Comparison of ENCODE assay signal across 17 cellular contexts in the genomic region with DNA sequence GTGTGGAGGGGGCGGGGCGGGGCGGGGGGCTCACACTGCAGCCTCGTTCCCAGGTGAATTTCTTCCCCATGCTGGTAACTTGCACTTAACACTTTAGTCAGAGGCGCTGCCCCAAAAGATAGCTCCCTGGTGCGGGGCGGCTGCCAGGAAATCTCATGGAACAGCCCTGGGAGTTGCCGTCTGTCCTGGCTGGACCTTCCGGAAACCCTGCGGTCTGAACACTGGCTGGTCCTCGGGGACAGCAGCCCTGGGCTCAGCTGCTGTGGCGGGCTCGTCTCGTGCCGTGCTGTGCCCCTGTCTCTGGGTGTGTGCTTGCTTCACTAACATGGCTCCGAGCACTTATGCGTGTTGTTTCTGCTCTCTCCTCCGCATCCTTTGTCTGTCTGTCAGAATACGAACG. TPM values are rescaled to one million over a fixed set of nuclear protein-coding genes. Genes with fewer than 3 reads are reported as not detected.
DNase-seq lines count a peak whose midpoint lies in the region; TF ChIP-seq lines count a peak whose summit lies in the region.
"Had no signal": no experiment of that assay in that cellular context is flagged by ENCODE, and none has a peak within 500 bp of the region (broad histone marks: within the 10 kb centered on the region; RNA-seq: fewer than 3 reads in every experiment).

No MANE protein-coding gene starts in this region.

- peak overlapping the region; percentile 82 for H3K4me2 ChIP-seq in BLaER1
- H3K4me2 ChIP-seq: neural progenitor cell, PC-9 had no signal

- TF ChIP-seq CTCF in endodermal cell (conservative IDR thresholded peaks at IDR 0.05) = no peak
- no peak for TF ChIP-seq CTCF in nephron (IDR thresholded peaks at IDR 0.05; ENCODE audit: unreplicated experiment in 3 of 3)

- H3K27me3 Mint-ChIP-seq in endodermal cell (ENCODE audit: insufficient read depth) (no peaks in the 10 kb centered on the region), nephron (ENCODE audit: low read depth) (no peaks in the 10 kb centered on the region)
- H3K27me3 Mint-ChIP-seq: activated CD4-positive, alpha-beta T cell treated with anti-CD3 and anti-CD28 coated beads for 36 hours had no signal

- H3K4me3 ChIP-seq in BLaER1 (peak overlapping the region; percentile 30; the same call in 1 of the 2 replicates), endodermal cell (ENCODE audit: low read length) (no peak overlapping the region)
- H3K4me3 ChIP-seq: neural progenitor cell, PC-9, transverse colon had no signal

- H3K36me3 Mint-ChIP-seq in endodermal cell (ENCODE audit: low read depth) (peaks cover 37% of the 10 kb centered on the region), nephron (ENCODE audit: low read depth) (peaks cover 25% of the 10 kb centered on the region)

- 93 to 94% methylated on average over 18 to 20 of the region's 20 CpGs for WGBS in endodermal cell (ENCODE audit: insufficient coverage in 1 of 2, insufficient read length in 1 of 2), 2 experiments

- peaks cover 56% of the 10 kb centered on the region for H4K20me1 ChIP-seq in BLaER1

- H3K4me1 ChIP-seq in BLaER1 (peaks cover 98% of the 10 kb centered on the region), endodermal cell (ENCODE audit: control insufficient read depth, insufficient read depth, low read length) (peaks cover 26% of the 10 kb centered on the region)

- H3K9me3 ChIP-seq in BLaER1 (no peaks in the 10 kb centered on the region), endodermal cell (ENCODE audit: control insufficient read depth, low read length) (no peaks in the 10 kb centered on the region)
- H3K9me3 ChIP-seq: transverse colon had no signal

- peaks cover 57% of the 10 kb centered on the region for H3K36me3 ChIP-seq in BLaER1
- peaks cover 50% of the 10 kb centered on the region for H3K36me3 ChIP-seq in endodermal cell (ENCODE audit: control insufficient read depth, insufficient read depth, low read length)
- H3K36me3 ChIP-seq: neural progenitor cell had no signal

- DNase-seq in endodermal cell (no peak), inferior parietal cortex (ENCODE audit: extremely low spot score) (no peak), NCI-H1105 (lab: John Stamatoyannopoulos, UW) (no peak), HT-29 (ENCODE audit: low spot score) (no peak)
- DNase-seq: activated CD4-positive, alpha-beta T cell treated with anti-CD3 and anti-CD28 coated beads for 36 hours; activated T-cell treated with anti-CD3 and anti-CD28 coated beads, Interleukin-2, amount 50 U/mL, for 4 hours; foreskin keratinocyte; NCI-H1048; NCI-H446; T-helper 1 cell; transverse colon had no signal

- no peaks in the 10 kb centered on the region for H3K27me3 ChIP-seq in BLaER1
- H3K27me3 ChIP-seq in endodermal cell (ENCODE audit: control insufficient read depth, insufficient read depth, low read length, poor library complexity, severe bottlenecking) = no peaks in the 10 kb centered on the region
- H3K27me3 ChIP-seq: foreskin keratinocyte, neural progenitor cell, transverse colon had no signal

- peak overlapping the region; percentile 68 for H3K9ac ChIP-seq in BLaER1
- no peak overlapping the region for H3K9ac ChIP-seq in endodermal cell (ENCODE audit: extremely low read depth, low read length, poor library complexity, severe bottlenecking)
- H3K9ac ChIP-seq: neural progenitor cell had no signal

- H3K4me1 Mint-ChIP-seq in endodermal cell (peaks cover 19% of the 10 kb centered on the region), nephron (peaks cover 72% of the 10 kb centered on the region)

- H3K27ac ChIP-seq in BLaER1 (peak overlapping the region; percentile 87), endodermal cell (ENCODE audit: low read depth, low read length) (peak overlapping the region; percentile 66)
- H3K27ac ChIP-seq: foreskin keratinocyte, neural progenitor cell, PC-9 had no signal

- no peaks in the 10 kb centered on the region for H3K9me3 Mint-ChIP-seq in endodermal cell
- no peaks in the 10 kb centered on the region for H3K9me3 Mint-ChIP-seq in nephron
- H3K9me3 Mint-ChIP-seq: activated T-cell treated with anti-CD3 and anti-CD28 coated beads, Interleukin-2, amount 50 U/mL, for 4 hours; neural progenitor cell had no signal

- H3K4me3 Mint-ChIP-seq in endodermal cell = no peak overlapping the region
- peak overlapping the region in 2 of 3 experiments; percentile 15 to 71 for H3K4me3 Mint-ChIP-seq in nephron
- H3K4me3 Mint-ChIP-seq: activated CD4-positive, alpha-beta T cell treated with anti-CD3 and anti-CD28 coated beads for 36 hours; activated T-cell treated with anti-CD3 and anti-CD28 coated beads, Interleukin-2, amount 50 U/mL, for 4 hours; neural progenitor cell had no signal

- peak overlapping the region; percentile 33 for H3K27ac Mint-ChIP-seq in endodermal cell
- H3K27ac Mint-ChIP-seq in nephron = peak overlapping the region in 2 of 3 experiments; percentile 22 to 86
- H3K27ac Mint-ChIP-seq: activated CD4-positive, alpha-beta T cell treated with anti-CD3 and anti-CD28 coated beads for 36 hours had no signal

RNA-seq across cellular contexts. Expression of a gene that starts 25.8 kb away (rescaled TPM):
- 10 to 100 TPM; 73.5 to 84.5 TPM for total RNA-seq in endodermal cell
- 36.7 TPM for polyA plus RNA-seq in endodermal cell (2013, experiment 1 of 2)
- polyA plus RNA-seq in endodermal cell (2013, experiment 2 of 2) = 33.1 TPM
- 365 and 392 TPM in 2 replicates for total RNA-seq in HT-29 (2014; rRNA removed; shearing (Covaris generic))

RNA-seq across cellular contexts. Expression of a gene that starts 33.7 kb away (rescaled TPM):
- total RNA-seq in endodermal cell = 10 to 100 TPM; 12.9 to 13.1 TPM
- polyA plus RNA-seq in endodermal cell (2013, experiment 1 of 2) = 12.8 TPM
- polyA plus RNA-seq in endodermal cell (2013, experiment 2 of 2) = 11.1 TPM
- 88.1 and 94.8 TPM in 2 replicates for total RNA-seq in HT-29 (2014; rRNA removed; shearing (Covaris generic))

RNA-seq across cellular contexts. Expression of a gene that starts 34.6 kb away (rescaled TPM):
- 1 to 10 TPM; 6.2 to 6.6 TPM for total RNA-seq in endodermal cell
- polyA plus RNA-seq in endodermal cell (2013, experiment 1 of 2) = 7.9 TPM
- 7.3 TPM for polyA plus RNA-seq in endodermal cell (2013, experiment 2 of 2)
- 17.3 and 17.9 TPM in 2 replicates for total RNA-seq in HT-29 (2014; rRNA removed; shearing (Covaris generic))

RNA-seq across cellular contexts. Expression of a gene that starts 47.6 kb away (rescaled TPM):
- total RNA-seq in endodermal cell = not detected
- not detected for polyA plus RNA-seq in endodermal cell (2013, experiment 1 of 2)
- not detected for polyA plus RNA-seq in endodermal cell (2013, experiment 2 of 2)
- total RNA-seq in HT-29 (2014; rRNA removed; shearing (Covaris generic)) = 221 and 241 TPM in 2 replicates
- total RNA-seq: A673; activated CD4-positive, alpha-beta T cell treated with anti-CD3 and anti-CD28 coated beads for 36 hours; activated T-cell treated with anti-CD3 and anti-CD28 coated beads, Interleukin-2, amount 50 U/mL, for 4 hours; astrocyte had no signal

RNA-seq across cellular contexts. Expression of a gene that starts 58.4 kb away (rescaled TPM):
- total RNA-seq in endodermal cell = 10 to 100 TPM; 65.7 to 82.1 TPM
- 105 TPM for polyA plus RNA-seq in endodermal cell (2013, experiment 1 of 2)
- 99.0 TPM for polyA plus RNA-seq in endodermal cell (2013, experiment 2 of 2)
- 439 and 565 TPM in 2 replicates for total RNA-seq in HT-29 (2014; rRNA removed; shearing (Covaris generic))
